22 cellular contexts compared by ENCODE assay signal in the genomic region with DNA sequence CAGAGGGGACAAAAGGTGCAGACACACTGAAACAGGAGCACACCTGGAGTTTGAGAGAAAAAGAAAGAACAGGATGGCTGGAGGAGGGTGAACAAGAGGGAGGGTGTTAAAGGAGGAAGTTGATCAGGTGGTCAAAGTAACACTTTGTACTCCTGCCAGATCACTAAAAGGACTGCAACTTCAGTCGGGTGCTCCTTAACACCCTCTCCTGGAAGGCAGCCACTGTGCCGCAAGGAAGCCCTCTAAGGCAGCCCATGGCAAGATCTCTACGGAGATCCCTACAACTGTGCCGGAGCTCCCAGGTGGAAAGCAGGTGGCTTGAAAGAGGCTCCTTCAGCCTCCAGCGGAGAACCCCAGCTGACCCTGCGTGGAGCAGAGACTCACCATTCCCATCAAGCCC.
A peak's percentile ranks its signal among the peaks of the same experiment; 100 is the strongest.
DNase-seq lines count a peak whose midpoint lies in the region; ATAC-seq and TF ChIP-seq lines count a peak whose summit lies in the region.
"Had no signal": no experiment of that assay in that cellular context is flagged by ENCODE, and none has a peak within 500 bp of the region (broad histone marks: within the 10 kb centered on the region; RNA-seq: fewer than 3 reads in every experiment).

No MANE protein-coding gene starts in this region.

- ATAC-seq in IMR-90 (ENCODE audit: low read depth) (no peak; the same call in none of the 2 replicates), GM21529 (IDR thresholded peaks at IDR 0.05; ENCODE audit: unreplicated experiment) (no peak)
- ATAC-seq: activated naive CD8-positive, alpha-beta T cell treated with anti-CD3 and anti-CD28 coated beads, Interleukin-2, amount 50 U/mL, for 24 hours; activated T-helper 17 cell treated with anti-CD3 and anti-CD28 coated beads, Interleukin-2, amount 50 U/mL, for 72 hours; left ventricle myocardium superior; psoas muscle had no signal

- no peaks in the 10 kb centered on the region for H3K4me1 Mint-ChIP-seq in T-helper 2 cell treated with Interferon-gamma antibody and Interleukin-4, amounts not matched to agents 5 μg/mL and 100 μg/mL, for 36 hours (ENCODE audit: low read depth)
- H3K4me1 Mint-ChIP-seq: activated naive CD8-positive, alpha-beta T cell treated with anti-CD3 and anti-CD28 coated beads, Interleukin-2, amount 50 U/mL, for 24 hours; activated T-helper 17 cell treated with anti-CD3 and anti-CD28 coated beads, Interleukin-2, amount 50 U/mL, for 72 hours had no signal

- no peak for TF ChIP-seq POLR2A in IMR-90 (IDR thresholded peaks at IDR 0.05; ENCODE audit: low read depth, low read length)

- peak overlapping the region; percentile 83 for H2AFZ ChIP-seq in IMR-90 (replicated peaks; ENCODE audit: low read length, poor library complexity)

- H3K9me3 Mint-ChIP-seq in T-helper 2 cell treated with Interferon-gamma antibody and Interleukin-4, amounts not matched to agents 5 μg/mL and 100 μg/mL, for 36 hours: no peaks in the 10 kb centered on the region
- H3K9me3 Mint-ChIP-seq: activated T-helper 17 cell treated with anti-CD3 and anti-CD28 coated beads, Interleukin-2, amount 50 U/mL, for 72 hours; stimulated activated naive CD8-positive, alpha-beta T cell treated with anti-CD3 and anti-CD28 coated beads, Interleukin-15, Interleukin-2, amounts not matched to agents 100 ng/mL and 50 ng/mL, for 24 hours had no signal

- TF ChIP-seq RAD21 in IMR-90 (IDR thresholded peaks at IDR 0.05; ENCODE audit: low read length): no peak

- H3K27me3 ChIP-seq in IMR-90 (ENCODE audit: control insufficient read depth, insufficient read depth, low read length) (no peaks in the 10 kb centered on the region), duodenal mucosa (ENCODE audit: control insufficient read depth in 1 of 2, insufficient read depth in 2 of 2, low read length in 2 of 2) (no peaks in the 10 kb centered on the region), mucosa of stomach (ENCODE audit: control insufficient read depth, insufficient read depth, low read length) (peaks cover 4% of the 10 kb centered on the region)
- H3K27me3 ChIP-seq: vagina had no signal

- no peak overlapping the region for H3K4me3 ChIP-seq in IMR-90 (ENCODE audit: insufficient read depth, low read depth, low read length)
- H3K4me3 ChIP-seq in duodenal mucosa (ENCODE audit: low read depth in 1 of 2, low read length in 2 of 2): peak overlapping the region; percentile 37 to 59
- peak overlapping the region; percentile 29 for H3K4me3 ChIP-seq in mucosa of stomach (ENCODE audit: low read length)
- H3K4me3 ChIP-seq: cardiac muscle cell, psoas muscle, vagina had no signal

- dilution Hi-C loops in IMR-90 (cut with HindIII; ENCODE audit: low sequenced_read_pairs, unreplicated experiment): no loop called here

- peak overlapping the region; percentile 3; the same call in 1 of the 2 replicates for H4K5ac ChIP-seq in IMR-90 (ENCODE audit: low read depth, low read length)

- WGBS in IMR-90 (ENCODE audit: extremely low coverage in 2 of 2, insufficient read length in 1 of 2), 2 experiments: 0% methylated on average over 1 of the region's 6 CpGs; no CpG with 5 or more reads in 1 of the 2 experiments

- CTCF ChIA-PET in IMR-90 (lab: Yijun Ruan, JAX): interaction anchor here (1.0 kb wide), 1 partner anchor 26 kb away, joined by 3 read pairs; no protein-coding TSS in a partner anchor

- H2BK20ac ChIP-seq in IMR-90 (ENCODE audit: low read depth, low read length): peak overlapping the region; percentile 85

- H3K27ac Mint-ChIP-seq in T-helper 2 cell treated with Interferon-gamma antibody and Interleukin-4, amounts not matched to agents 5 μg/mL and 100 μg/mL, for 36 hours: no peak overlapping the region
- H3K27ac Mint-ChIP-seq: activated naive CD8-positive, alpha-beta T cell treated with anti-CD3 and anti-CD28 coated beads, Interleukin-2, amount 50 U/mL, for 24 hours; activated T-helper 17 cell treated with anti-CD3 and anti-CD28 coated beads, Interleukin-2, amount 50 U/mL, for 72 hours; stimulated activated naive CD8-positive, alpha-beta T cell treated with anti-CD3 and anti-CD28 coated beads, Interleukin-15, Interleukin-2, amounts not matched to agents 100 ng/mL and 50 ng/mL, for 24 hours had no signal

- H3K4me1 ChIP-seq in IMR-90 (ENCODE audit: control insufficient read depth, insufficient read depth, low read length) (peaks cover 16% of the 10 kb centered on the region), duodenal mucosa (ENCODE audit: control insufficient read depth in 1 of 2, insufficient read depth in 2 of 2, low read length in 2 of 2) (peaks cover 11 to 13% of the 10 kb centered on the region in 2 donors), mucosa of stomach (ENCODE audit: control insufficient read depth, insufficient read depth, low read length) (peaks cover 18% of the 10 kb centered on the region)
- H3K4me1 ChIP-seq: psoas muscle, vagina had no signal

- in situ Hi-C loops in IMR-90 (cut with MboI; ENCODE audit: low sequenced_read_pairs): no loop called here

- peak overlapping the region; percentile 23; the same call in 2 of the 3 replicates for H2BK15ac ChIP-seq in IMR-90 (ENCODE audit: low read depth, low read length)

- H3K36me3 ChIP-seq in IMR-90 (ENCODE audit: control insufficient read depth, insufficient read depth, low read length): no peaks in the 10 kb centered on the region
- H3K36me3 ChIP-seq in duodenal mucosa (ENCODE audit: control insufficient read depth in 1 of 2, insufficient read depth in 2 of 2, low read length in 2 of 2): no peaks in the 10 kb centered on the region
- H3K36me3 ChIP-seq in mucosa of stomach (ENCODE audit: control insufficient read depth, insufficient read depth, low read length): no peaks in the 10 kb centered on the region
- H3K36me3 ChIP-seq: cardiac muscle cell, vagina, WERI-Rb-1 had no signal

- no peak for TF ChIP-seq CTCF in IMR-90 (conservative IDR thresholded peaks at IDR 0.05; ENCODE audit: low read depth, low read length)

- H3K4me3 Mint-ChIP-seq in T-helper 2 cell treated with Interferon-gamma antibody and Interleukin-4, amounts not matched to agents 5 μg/mL and 100 μg/mL, for 36 hours: no peak overlapping the region
- H3K4me3 Mint-ChIP-seq: activated naive CD8-positive, alpha-beta T cell treated with anti-CD3 and anti-CD28 coated beads, Interleukin-2, amount 50 U/mL, for 24 hours; activated T-helper 17 cell treated with anti-CD3 and anti-CD28 coated beads, Interleukin-2, amount 50 U/mL, for 72 hours; stimulated activated naive CD8-positive, alpha-beta T cell treated with anti-CD3 and anti-CD28 coated beads, Interleukin-15, Interleukin-2, amounts not matched to agents 100 ng/mL and 50 ng/mL, for 24 hours had no signal

- H3K4me2 ChIP-seq in IMR-90 (ENCODE audit: low read depth, low read length): peak overlapping the region; percentile 76; the same call in 1 of the 2 replicates

- no peak overlapping the region for H2BK5ac ChIP-seq in IMR-90 (ENCODE audit: low read depth, low read length, poor library complexity, severe bottlenecking)

- no peaks in the 10 kb centered on the region for H3K79me1 ChIP-seq in IMR-90 (ENCODE audit: low read depth in 1 of 2, low read length in 2 of 2)

- peak overlapping the region; percentile 0; the same call in 1 of the 2 replicates for H3K27ac ChIP-seq in IMR-90 (ENCODE audit: insufficient read depth, low read length)
- H3K27ac ChIP-seq in duodenal mucosa (ENCODE audit: low read depth, low read length): no peak overlapping the region
- H3K27ac ChIP-seq: cardiac muscle cell, psoas muscle, vagina, WERI-Rb-1 had no signal

- DNase-seq in A172 (ENCODE audit: low spot score) (peak; percentile 35), IMR-90 (no peak), DMS53 (lab: John Stamatoyannopoulos, UW) (no peak), EL (no peak)
- no peak for DNase-seq in T-helper 2 cell treated with Interferon-gamma antibody and Interleukin-4, amounts not matched to agents 5 μg/mL and 100 μg/mL, for 36 hours (ENCODE audit: low spot score)
- DNase-seq: activated CD8-positive, alpha-beta memory T cell treated with anti-CD3 and anti-CD28 coated beads for 24 hours; activated naive CD8-positive, alpha-beta T cell treated with anti-CD3 and anti-CD28 coated beads, Interleukin-2, amount 50 U/mL, for 24 hours; CD4-positive, alpha-beta memory T cell; hippocampal formation; left ventricle myocardium superior; NCI-H2029; NCI-H748 treated with DMSO at 0.1 percent for 48 hours; psoas muscle; stimulated activated CD4-positive, alpha-beta T cell treated with anti-CD3 and anti-CD28 coated beads, Interleukin-12 subunit alpha, Interleukin-12 subunit beta, amount 100 ng/mL, for 4 hours; WERI-Rb-1 had no signal

- no peak overlapping the region for H3K9ac ChIP-seq in IMR-90 (ENCODE audit: low read depth, low read length)
- peak overlapping the region in 1 of 2 donors; percentile 25 for H3K9ac ChIP-seq in duodenal mucosa (ENCODE audit: low read depth in 1 of 2, low read length in 2 of 2)
- H3K9ac ChIP-seq in mucosa of stomach (ENCODE audit: low read length): peak overlapping the region; percentile 62

- H3K4ac ChIP-seq in IMR-90 (ENCODE audit: low read depth, low read length): peak overlapping the region; percentile 81

- POLR2A ChIA-PET in IMR-90 (lab: Charles Lee; ENCODE audit: unreplicated experiment): no interaction called here

- peak overlapping the region; percentile 15 for H3K18ac ChIP-seq in IMR-90 (ENCODE audit: low read depth, low read length)

- H4K91ac ChIP-seq in IMR-90 (ENCODE audit: insufficient read depth, low read depth, low read length): peak overlapping the region; percentile 66

- BruUV-seq in IMR-90 (replicated peaks; lab: Mats Ljungman, UMichigan): no TSS peak

- H3K9me1 ChIP-seq in IMR-90 (ENCODE audit: insufficient read depth, low read length): 0 out of 2 replicates have a peak, but pooled peaks cover 7% of the 10 kb centered on the region

- no peak overlapping the region for H3K14ac ChIP-seq in IMR-90 (replicated peaks; ENCODE audit: low read depth, low read length)

- no peak overlapping the region for H2AK9ac ChIP-seq in IMR-90 (replicated peaks; ENCODE audit: low read depth, low read length, poor library complexity)

- no peaks in the 10 kb centered on the region for H4K20me1 ChIP-seq in IMR-90 (ENCODE audit: insufficient read depth, low read length)

- H3K9me3 ChIP-seq in IMR-90 (ENCODE audit: control insufficient read depth, insufficient read depth, low read length): no peaks in the 10 kb centered on the region
- no peaks in the 10 kb centered on the region for H3K9me3 ChIP-seq in duodenal mucosa (ENCODE audit: control insufficient read depth in 1 of 2, low read length in 2 of 2)
- no peaks in the 10 kb centered on the region for H3K9me3 ChIP-seq in mucosa of stomach (ENCODE audit: control insufficient read depth, low read length)
- H3K9me3 ChIP-seq: psoas muscle, vagina had no signal

- H3K36me3 Mint-ChIP-seq in T-helper 2 cell treated with Interferon-gamma antibody and Interleukin-4, amounts not matched to agents 5 μg/mL and 100 μg/mL, for 36 hours (ENCODE audit: low read depth): no peaks in the 10 kb centered on the region
- H3K36me3 Mint-ChIP-seq: CD4-positive, alpha-beta memory T cell had no signal

- H4K8ac ChIP-seq in IMR-90 (ENCODE audit: low read depth in 2 of 2, low read length in 2 of 2): peak overlapping the region in 1 of 2 experiments; percentile 68; a peak in 3 of 4 replicates

- H2BK120ac ChIP-seq in IMR-90 (ENCODE audit: low read depth, low read length): peak overlapping the region; percentile 90

- no peak overlapping the region for H3K56ac ChIP-seq in IMR-90 (ENCODE audit: extremely low read depth, insufficient read depth, low read length)

- H2AK5ac ChIP-seq in IMR-90 (ENCODE audit: low read depth, low read length): peak overlapping the region; percentile 7; the same call in 1 of the 2 replicates

- H3K27me3 Mint-ChIP-seq in T-helper 2 cell treated with Interferon-gamma antibody and Interleukin-4, amounts not matched to agents 5 μg/mL and 100 μg/mL, for 36 hours (ENCODE audit: low read depth): peaks cover 4% of the 10 kb centered on the region

- peak overlapping the region; percentile 75 for H3K23ac ChIP-seq in IMR-90 (ENCODE audit: low read depth, low read length)

- intact Hi-C loops in IMR-90 (cut with micrococcal nuclease): no loop called here
